Comparison of ENCODE assay signal across 10 cellular contexts in genomic region chr9:136799079-136799853, GRCh38. TPM values are rescaled to one million over a fixed set of nuclear protein-coding genes. Genes with fewer than 3 reads are reported as not detected.
DNase-seq lines count a peak whose midpoint lies in the region; ATAC-seq and TF ChIP-seq lines count a peak whose summit lies in the region.
"Had no signal": no experiment of that assay in that cellular context is flagged by ENCODE, and none has a peak within 500 bp of the region (broad histone marks: within the 10 kb centered on the region; RNA-seq: fewer than 3 reads in every experiment).

No MANE protein-coding gene starts in this region.

- no peak overlapping the region for H2AFZ ChIP-seq in mesenchymal stem cell (ENCODE audit: low read depth, low read length)

- ATAC-seq in activated naive CD8-positive, alpha-beta T cell treated with anti-CD3 and anti-CD28 coated beads, Interleukin-2, amount 50 U/mL, for 24 hours: no peak
- ATAC-seq in HG03378 (IDR thresholded peaks at IDR 0.05; ENCODE audit: unreplicated experiment): no peak

- peaks cover 10% of the 10 kb centered on the region for H4K20me1 ChIP-seq in BLaER1

- peak overlapping the region in 1 of 2 experiments; percentile 78 for H3K18ac ChIP-seq in mesenchymal stem cell (ENCODE audit: low read depth in 1 of 2, low read length in 2 of 2)

- H3K9me3 ChIP-seq in BLaER1 (no peaks in the 10 kb centered on the region), HUES6 (ENCODE audit: control insufficient read depth, insufficient read depth, low read depth, low read length) (no peaks in the 10 kb centered on the region), mesenchymal stem cell (ENCODE audit: control insufficient read depth, low read length) (no peaks in the 10 kb centered on the region)

- 60% methylated on average over 35 of the region's 35 CpGs for WGBS in mesenchymal stem cell

- peak overlapping the region; percentile 48 for H4K8ac ChIP-seq in mesenchymal stem cell (ENCODE audit: low read length)

- no peak overlapping the region for H2BK5ac ChIP-seq in mesenchymal stem cell (ENCODE audit: low read depth, low read length, poor library complexity, severe bottlenecking)

- H3K27me3 Mint-ChIP-seq in activated naive CD8-positive, alpha-beta T cell treated with anti-CD3 and anti-CD28 coated beads, Interleukin-2, amount 50 U/mL, for 24 hours: peaks cover 19% of the 10 kb centered on the region
- H3K27me3 Mint-ChIP-seq in HFFc6 (ENCODE audit: insufficient read depth): peaks cover 39% of the 10 kb centered on the region

- H3K27ac Mint-ChIP-seq in activated naive CD8-positive, alpha-beta T cell treated with anti-CD3 and anti-CD28 coated beads, Interleukin-2, amount 50 U/mL, for 24 hours: no peak overlapping the region
- no peak overlapping the region for H3K27ac Mint-ChIP-seq in HFFc6
- H3K27ac Mint-ChIP-seq: activated naive CD4-positive, alpha-beta T cell treated with anti-CD3 and anti-CD28 coated beads, Interleukin-2, amount 50 U/mL, for 72 hours had no signal

- H3K4me3 ChIP-seq in BLaER1: peak overlapping the region; percentile 62
- peak overlapping the region; percentile 76 for H3K4me3 ChIP-seq in HUES6 (ENCODE audit: low read depth, low read length)
- H3K4me3 ChIP-seq in mesenchymal stem cell (ENCODE audit: insufficient read depth in 1 of 2, low read depth in 1 of 2, low read length in 2 of 2): no peak overlapping the region

- no peak for TF ChIP-seq CTCF in HFFc6 (IDR thresholded peaks at IDR 0.05)

- peak overlapping the region; percentile 3 for H2BK15ac ChIP-seq in mesenchymal stem cell (ENCODE audit: low read depth, poor library complexity, severe bottlenecking)

- H4K91ac ChIP-seq in mesenchymal stem cell (ENCODE audit: low read length): peak overlapping the region; percentile 34

- H3K4ac ChIP-seq in mesenchymal stem cell (ENCODE audit: low read depth in 1 of 2, low read length in 2 of 2): peak overlapping the region in 1 of 2 experiments; percentile 47

- H3K9ac ChIP-seq in BLaER1 (peak overlapping the region; percentile 57), HUES6 (ENCODE audit: low read length) (peak overlapping the region; percentile 11), mesenchymal stem cell (ENCODE audit: low read length) (no peak overlapping the region)

- no peaks in the 10 kb centered on the region for H3K36me3 Mint-ChIP-seq in activated naive CD8-positive, alpha-beta T cell treated with anti-CD3 and anti-CD28 coated beads, Interleukin-2, amount 50 U/mL, for 24 hours (ENCODE audit: low read depth)
- no peaks in the 10 kb centered on the region for H3K36me3 Mint-ChIP-seq in HFFc6 (ENCODE audit: low read depth)
- H3K36me3 Mint-ChIP-seq: activated naive CD4-positive, alpha-beta T cell treated with anti-CD3 and anti-CD28 coated beads, Interleukin-2, amount 50 U/mL, for 72 hours had no signal

- H3K36me3 ChIP-seq in BLaER1 (peaks cover 14% of the 10 kb centered on the region; the same call in 1 of the 2 replicates), HUES6 (ENCODE audit: control insufficient read depth, insufficient read depth, low read length) (peaks cover 4% of the 10 kb centered on the region; the same call in 1 of the 2 replicates), mesenchymal stem cell (ENCODE audit: control insufficient read depth in 1 of 2, insufficient read depth in 2 of 2, low read depth in 1 of 2, low read length in 2 of 2) (peaks cover 0 to 12% of the 10 kb centered on the region in 2 experiments)

- H3K79me1 ChIP-seq in mesenchymal stem cell (replicated peaks; ENCODE audit: low read length, poor library complexity, severe bottlenecking): no peaks in the 10 kb centered on the region

- H2BK120ac ChIP-seq in mesenchymal stem cell (ENCODE audit: low read depth, low read length): no peak overlapping the region

- H3K27me3 ChIP-seq in BLaER1: peaks cover 8% of the 10 kb centered on the region
- H3K27me3 ChIP-seq in HUES6 (ENCODE audit: control insufficient read depth, insufficient read depth, low read length): peaks cover 21% of the 10 kb centered on the region
- H3K27me3 ChIP-seq in mesenchymal stem cell (ENCODE audit: control insufficient read depth in 1 of 2, insufficient read depth in 1 of 2, low read length in 2 of 2): peaks cover 41 to 66% of the 10 kb centered on the region in 2 experiments

- no peaks in the 10 kb centered on the region for H3K9me3 Mint-ChIP-seq in activated naive CD8-positive, alpha-beta T cell treated with anti-CD3 and anti-CD28 coated beads, Interleukin-2, amount 50 U/mL, for 24 hours
- H3K9me3 Mint-ChIP-seq in HFFc6: no peaks in the 10 kb centered on the region
- H3K9me3 Mint-ChIP-seq: activated naive CD4-positive, alpha-beta T cell treated with anti-CD3 and anti-CD28 coated beads, Interleukin-2, amount 50 U/mL, for 72 hours had no signal

- H3K14ac ChIP-seq in mesenchymal stem cell (ENCODE audit: low read length in 2 of 2): no peak overlapping the region

- H3K4me2 ChIP-seq in BLaER1: peak overlapping the region; percentile 92
- H3K4me2 ChIP-seq in mesenchymal stem cell (ENCODE audit: low read length, poor library complexity, severe bottlenecking): peak overlapping the region; percentile 55

- H3K27ac ChIP-seq in BLaER1: peak overlapping the region; percentile 64; the same call in 1 of the 2 replicates
- no peak overlapping the region for H3K27ac ChIP-seq in HUES6 (ENCODE audit: low read depth, low read length)
- H3K27ac ChIP-seq in mesenchymal stem cell (ENCODE audit: low read length, poor library complexity, severe bottlenecking): no peak overlapping the region

- peaks cover 12% of the 10 kb centered on the region for H3K4me1 Mint-ChIP-seq in activated naive CD8-positive, alpha-beta T cell treated with anti-CD3 and anti-CD28 coated beads, Interleukin-2, amount 50 U/mL, for 24 hours
- H3K4me1 Mint-ChIP-seq in HFFc6 (ENCODE audit: low read depth): peaks cover 23% of the 10 kb centered on the region

- no peak overlapping the region for H2AK5ac ChIP-seq in mesenchymal stem cell (ENCODE audit: low read length, severe bottlenecking)

- H3K23ac ChIP-seq in mesenchymal stem cell (ENCODE audit: low read length in 2 of 2): no peak overlapping the region

- H2BK12ac ChIP-seq in mesenchymal stem cell (ENCODE audit: low read length in 2 of 2): peak overlapping the region in 1 of 2 experiments; percentile 28

- DNase-seq in activated naive CD8-positive, alpha-beta T cell treated with anti-CD3 and anti-CD28 coated beads, Interleukin-2, amount 50 U/mL, for 24 hours: no peak
- DNase-seq in mesenchymal stem cell: no peak
- DNase-seq in 8988T: no peak
- no peak for DNase-seq in HFFc6
- DNase-seq in OCI-M2 (lab: John Stamatoyannopoulos, UW; ENCODE audit: unreplicated experiment): no peak

- H3K4me3 Mint-ChIP-seq in activated naive CD8-positive, alpha-beta T cell treated with anti-CD3 and anti-CD28 coated beads, Interleukin-2, amount 50 U/mL, for 24 hours: peak overlapping the region; percentile 17
- H3K4me3 Mint-ChIP-seq in HFFc6: no peak overlapping the region

- H3K4me1 ChIP-seq in BLaER1: peaks cover 65% of the 10 kb centered on the region
- H3K4me1 ChIP-seq in HUES6 (ENCODE audit: control insufficient read depth, insufficient read depth, low read length): peaks cover 32% of the 10 kb centered on the region
- H3K4me1 ChIP-seq in mesenchymal stem cell (ENCODE audit: control insufficient read depth, insufficient read depth, low read depth, low read length): peaks cover 19% of the 10 kb centered on the region

RNA-seq across cellular contexts. Expression of gene CCDC183, which starts 3.1 kb away (rescaled TPM):
- polyA plus RNA-seq in mesenchymal stem cell (2013, experiment 1 of 2): 3.2 TPM
- 2.7 TPM for polyA plus RNA-seq in mesenchymal stem cell (2013, experiment 2 of 2)
- under 1 TPM; 0.25 to 0.87 (median 0.34) TPM for total RNA-seq in HFFc6 (2021; fragmentation: NEBNext Ultra II Directional; extraction: Animal tissue kit (Norgen Biotek cat#: 25700))
- total RNA-seq: HT1080 had no signal

RNA-seq across cellular contexts. Expression of gene TMEM141, which starts 8.1 kb away (rescaled TPM):
- polyA plus RNA-seq in mesenchymal stem cell (2013, experiment 1 of 2): 58.1 TPM
- 53.8 TPM for polyA plus RNA-seq in mesenchymal stem cell (2013, experiment 2 of 2)
- 10 to 100 TPM; 46.1 to 62.2 (median 52.6) TPM for total RNA-seq in HFFc6 (2021; fragmentation: NEBNext Ultra II Directional; extraction: Animal tissue kit (Norgen Biotek cat#: 25700))

RNA-seq across cellular contexts. Expression of gene RABL6, which starts 8.5 kb away (rescaled TPM):
- polyA plus RNA-seq in mesenchymal stem cell (2013, experiment 1 of 2): 74.0 TPM
- polyA plus RNA-seq in mesenchymal stem cell (2013, experiment 2 of 2): 70.6 TPM
- total RNA-seq in HFFc6 (2021; fragmentation: NEBNext Ultra II Directional; extraction: Animal tissue kit (Norgen Biotek cat#: 25700)): 10 to 100 TPM; 77.8 to 87.7 (median 84.0) TPM

RNA-seq across cellular contexts. Expression of gene LCN15, which starts 34.9 kb away (rescaled TPM):
- not detected for polyA plus RNA-seq in mesenchymal stem cell (2013, experiment 1 of 2)
- polyA plus RNA-seq in mesenchymal stem cell (2013, experiment 2 of 2): not detected
- not detected for total RNA-seq in HFFc6 (2021; fragmentation: NEBNext Ultra II Directional; extraction: Animal tissue kit (Norgen Biotek cat#: 25700))
- total RNA-seq: activated naive CD4-positive, alpha-beta T cell treated with anti-CD3 and anti-CD28 coated beads, Interleukin-2, amount 50 U/mL, for 72 hours; HT1080 had no signal

RNA-seq across cellular contexts. Expression of gene LCN8, which starts 41.2 kb away (rescaled TPM):
- not detected for polyA plus RNA-seq in mesenchymal stem cell (2013, experiment 1 of 2)
- polyA plus RNA-seq in mesenchymal stem cell (2013, experiment 2 of 2): not detected
- total RNA-seq in HFFc6 (2021; fragmentation: NEBNext Ultra II Directional; extraction: Animal tissue kit (Norgen Biotek cat#: 25700)): not detected
- total RNA-seq: activated naive CD4-positive, alpha-beta T cell treated with anti-CD3 and anti-CD28 coated beads, Interleukin-2, amount 50 U/mL, for 72 hours; HT1080 had no signal

Comparison
In these comparisons a context has a peak if more than half of its experiments do, and no peak if none do; other contexts are left out.
1. H3K4me3 ChIP-seq: peak in BLaER1 (single experiment) and HUES6 (single experiment); none in mesenchymal stem cell (0 of 2).